Comparison of ENCODE assay signal across 29 cellular contexts in the genomic region with DNA sequence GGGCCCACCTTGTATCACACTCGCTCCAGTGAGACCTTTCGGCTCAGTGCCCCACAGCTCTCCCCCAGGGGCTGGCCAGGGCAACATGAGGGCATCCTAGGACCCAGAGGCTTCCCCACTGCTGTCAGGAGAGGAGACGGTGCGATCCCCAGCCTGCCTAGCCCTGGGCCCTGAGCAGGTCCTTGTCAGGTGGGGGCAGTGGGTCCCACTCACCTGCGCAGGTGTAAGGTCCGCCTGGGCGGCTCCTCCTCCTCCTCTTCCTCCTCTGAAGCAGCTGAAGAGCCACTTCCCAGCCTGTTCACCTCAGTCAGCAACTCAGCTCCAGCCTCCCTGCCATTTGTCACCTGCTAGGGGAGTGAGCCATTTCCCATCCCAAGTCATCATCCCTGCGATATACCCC. TPM values are rescaled to one million over a fixed set of nuclear protein-coding genes. Genes with fewer than 3 reads are reported as not detected.
"Had no signal": no experiment of that assay in that cellular context is flagged by ENCODE, and none has a peak within 500 bp of the region (broad histone marks: within the 10 kb centered on the region; RNA-seq: fewer than 3 reads in every experiment).

No MANE protein-coding gene starts in this region.

- H3K4me1 ChIP-seq: foreskin keratinocyte, neural progenitor cell, psoas muscle, testis had no signal

- ATAC-seq: foreskin keratinocyte; gastroesophageal sphincter; left colon; naive thymus-derived CD4-positive, alpha-beta T cell; psoas muscle had no signal

- H3K27me3 ChIP-seq: esophagus muscularis mucosa, foreskin keratinocyte, gastroesophageal sphincter, heart left ventricle, hepatocyte, neural progenitor cell, ovary, stomach, testis, tibial artery had no signal

- H3K9me3 ChIP-seq: esophagus muscularis mucosa, gastroesophageal sphincter, heart left ventricle, left ventricle myocardium inferior, ovary, psoas muscle, spleen, stomach, testis, tibial artery had no signal

- DNase-seq: dermis blood vessel endothelial cell; effector memory CD4-positive, alpha-beta T cell; foreskin keratinocyte; left colon; left ventricle myocardium inferior; mesenchymal stem cell; midbrain; naive thymus-derived CD4-positive, alpha-beta T cell; posterior cingulate gyrus; psoas muscle; right cardiac atrium; spleen; stimulated activated CD4-positive, alpha-beta T cell treated with anti-CD3 and anti-CD28 coated beads, Interleukin-2, amount 100 ng/mL, for 48 hours; stimulated activated naive CD4-positive, alpha-beta T cell; stomach; testis had no signal

- H3K4me3 ChIP-seq: coronary artery, esophagus muscularis mucosa, gastroesophageal sphincter, heart left ventricle, hepatocyte, left ventricle myocardium inferior, neural progenitor cell, ovary, psoas muscle, skin epidermis, spleen, stomach, testis, tibial artery had no signal

- H3K27ac ChIP-seq: coronary artery, esophagus muscularis mucosa, foreskin keratinocyte, gastroesophageal sphincter, heart left ventricle, hepatocyte, left ventricle myocardium inferior, neural progenitor cell, ovary, psoas muscle, skin epidermis, spleen, stomach, testis, tibial artery had no signal

- H3K36me3 ChIP-seq: neural progenitor cell, ovary, spleen had no signal

RNA-seq across cellular contexts. Expression of a gene that starts 33.5 kb away (rescaled TPM):
- total RNA-seq: endothelial cell of umbilical vein had no signal

RNA-seq across cellular contexts. Expression of a gene that starts 44.9 kb away (rescaled TPM):
- total RNA-seq: dermis blood vessel endothelial cell, endothelial cell of umbilical vein, epithelial cell of proximal tubule, foreskin keratinocyte, left colon, left ventricle myocardium inferior, lung microvascular endothelial cell, psoas muscle, right cardiac atrium, spleen, stomach, urinary bladder had no signal
